In genomic region chr4:151660676-151661075, GRCh38 we compare ENCODE assay signal across 22 cellular contexts.
"Had no signal": no experiment of that assay in that cellular context is flagged by ENCODE, and none has a peak within 500 bp of the region (broad histone marks: within the 10 kb centered on the region; RNA-seq: fewer than 3 reads in every experiment).

No MANE protein-coding gene starts in this region.

- H3K27ac Mint-ChIP-seq: activated CD8-positive, alpha-beta memory T cell treated with anti-CD3 and anti-CD28 coated beads, Interleukin-2, amount 10 ng/mL, durations not matched to agents 7 days and 5 days; activated T-cell treated with anti-CD3 and anti-CD28 coated beads, Interleukin-2, amount 50 U/mL, for 24 hours; activated T-helper 1 cell treated with anti-CD3 and anti-CD28 coated beads, Interleukin-12 subunit alpha, Interleukin-12 subunit beta, Interleukin-2, Interleukin-4 antibody, amounts not matched to agents 30 ng/mL and 10 ng/mL and 1 ng/mL, durations not matched to agents 14 hours and 24 hours and 36 hours had no signal

- H3K36me3 Mint-ChIP-seq: activated CD8-positive, alpha-beta memory T cell treated with anti-CD3 and anti-CD28 coated beads, Interleukin-2, amount 10 ng/mL, durations not matched to agents 7 days and 5 days; IgD-negative memory B cell had no signal

- H3K9me3 Mint-ChIP-seq: activated T-cell treated with anti-CD3 and anti-CD28 coated beads, Interleukin-2, amount 50 U/mL, for 24 hours; activated T-helper 1 cell treated with anti-CD3 and anti-CD28 coated beads, Interleukin-12 subunit alpha, Interleukin-12 subunit beta, Interleukin-2, Interleukin-4 antibody, amounts not matched to agents 30 ng/mL and 10 ng/mL and 1 ng/mL, durations not matched to agents 14 hours and 24 hours and 36 hours; IgD-negative memory B cell had no signal

- H3K27me3 ChIP-seq: breast epithelium had no signal

- DNase-seq: activated CD4-positive, CD25-positive, alpha-beta regulatory T cell; activated CD8-positive, alpha-beta memory T cell treated with anti-CD3 and anti-CD28 coated beads, Interleukin-2, amount 10 ng/mL, durations not matched to agents 7 days and 5 days; activated effector memory CD4-positive, alpha-beta T cell treated with Interleukin-2 at 50 U/mL for 16 hours; activated naive CD4-positive, alpha-beta T cell; activated T-cell treated with anti-CD3 and anti-CD28 coated beads, Interleukin-2, amount 50 U/mL, for 24 hours; anterior cingulate cortex; caudate nucleus; KG1; NCI-H1048; NCI-H146; NCI-H187 treated with DMSO at 0.1 percent for 48 hours; NCI-H2081 treated with DMSO at 0.1 percent for 48 hours; NCI-H446; NCI-H524; PC-9; SIG-M5; T-helper 17 cell; T-helper 9 cell had no signal

- H3K9me3 ChIP-seq: breast epithelium had no signal

- H2AFZ ChIP-seq: PC-9 had no signal

- H3K4me3 ChIP-seq: breast epithelium, PC-9 had no signal

- ATAC-seq: activated CD8-positive, alpha-beta memory T cell treated with anti-CD3 and anti-CD28 coated beads, Interleukin-2, amount 10 ng/mL, durations not matched to agents 7 days and 5 days; T-helper 17 cell had no signal

- H3K27ac ChIP-seq: breast epithelium, PC-9, VCaP had no signal

- H3K36me3 ChIP-seq: breast epithelium had no signal

- H3K27me3 Mint-ChIP-seq: activated CD8-positive, alpha-beta memory T cell treated with anti-CD3 and anti-CD28 coated beads, Interleukin-2, amount 10 ng/mL, durations not matched to agents 7 days and 5 days; activated T-cell treated with anti-CD3 and anti-CD28 coated beads, Interleukin-2, amount 50 U/mL, for 24 hours; IgD-negative memory B cell; T-helper 17 cell had no signal

- H3K4me1 ChIP-seq: breast epithelium had no signal

- H3K4me2 ChIP-seq: PC-9 had no signal

- H3K4me3 Mint-ChIP-seq: activated CD8-positive, alpha-beta memory T cell treated with anti-CD3 and anti-CD28 coated beads, Interleukin-2, amount 10 ng/mL, durations not matched to agents 7 days and 5 days; activated T-cell treated with anti-CD3 and anti-CD28 coated beads, Interleukin-2, amount 50 U/mL, for 24 hours; activated T-helper 1 cell treated with anti-CD3 and anti-CD28 coated beads, Interleukin-12 subunit alpha, Interleukin-12 subunit beta, Interleukin-2, Interleukin-4 antibody, amounts not matched to agents 30 ng/mL and 10 ng/mL and 1 ng/mL, durations not matched to agents 14 hours and 24 hours and 36 hours; IgD-negative memory B cell; T-helper 17 cell had no signal
